Comparison of ENCODE assay signal across 8 cellular contexts in genomic region chr6:28137458-28138020, GRCh38. TPM values are rescaled to one million over a fixed set of nuclear protein-coding genes. Genes with fewer than 3 reads are reported as not detected.
DNase-seq lines count a peak whose midpoint lies in the region; ATAC-seq and TF ChIP-seq lines count a peak whose summit lies in the region.

No MANE protein-coding gene starts in this region.

- peak overlapping the region; percentile 76 for H3K4ac ChIP-seq in IMR-90 (ENCODE audit: low read depth, low read length)

- H3K36me3 ChIP-seq in IMR-90 (ENCODE audit: control insufficient read depth, insufficient read depth, low read length) = no peaks in the 10 kb centered on the region; the same call in 1 of the 2 replicates

- H3K4me3 ChIP-seq in IMR-90 (ENCODE audit: insufficient read depth, low read depth, low read length) (peak overlapping the region; percentile 95), epithelial cell of proximal tubule (ENCODE audit: low read depth, low read length) (peak overlapping the region; percentile 88)

- H3K56ac ChIP-seq in IMR-90 (ENCODE audit: extremely low read depth, insufficient read depth, low read length) = peak overlapping the region; percentile 72

- POLR2A ChIA-PET in IMR-90 (lab: Charles Lee; ENCODE audit: unreplicated experiment) (interaction anchor here (0.6 kb wide), 1 partner anchor 775 kb away, joined by 4 read pairs; no protein-coding TSS in a partner anchor), WTC11 (lab: Charles Lee) (interaction anchor here (0.8 to 1.3 kb wide), 4 partner anchors 12 to 247 kb away, joined by 3 to 12 read pairs (median 3); a partner anchor contains a TSS)
- POLR2A ChIA-PET in naive thymus-derived CD8-positive, alpha-beta T cell (lab: Charles Lee) = interaction anchor here (0.6 to 2.3 kb wide), 11 partner anchors 12 to 665 kb away, joined by 3 to 27 read pairs (median 5); partner anchors contain the start of genes ZKSCAN4, ZNF184, ZSCAN12 and ZSCAN16

- no peak for DNase-seq in Right ventricle myocardium superior
- no peak for DNase-seq in cardiac septum (ENCODE audit: low spot score)
- DNase-seq in IMR-90 = peak; percentile 14
- DNase-seq in WTC11 (ENCODE audit: low spot score) = no peak
- peak; percentile 47 for DNase-seq in epithelial cell of proximal tubule (ENCODE audit: low read depth)
- peak in 4 of 10 donors; percentile 18 to 35 (median 32) for DNase-seq in naive thymus-derived CD8-positive, alpha-beta T cell
- DNase-seq in G401 (ENCODE audit: low spot score) = no peak
- DNase-seq in A172 (ENCODE audit: low spot score) = no peak

- H3K27me3 ChIP-seq in IMR-90 (ENCODE audit: control insufficient read depth, insufficient read depth, low read length) = no peaks in the 10 kb centered on the region

- 0 out of 2 replicates have a peak overlapping the region, but pooled peaks have one; percentile 28 for H2BK120ac ChIP-seq in IMR-90 (ENCODE audit: low read depth, low read length)

- H3K27ac ChIP-seq in IMR-90 (ENCODE audit: insufficient read depth, low read length) = peak overlapping the region; percentile 75

- peak overlapping the region; percentile 70 for H3K23ac ChIP-seq in IMR-90 (ENCODE audit: low read depth, low read length)

- no TSS peak for BruUV-seq in IMR-90 (replicated peaks; lab: Mats Ljungman, UMichigan)

- peak overlapping the region; percentile 95 for H3K4me3 Mint-ChIP-seq in WTC11
- H3K4me3 Mint-ChIP-seq in naive thymus-derived CD8-positive, alpha-beta T cell = peak overlapping the region; percentile 93 to 99 (median 96)

- ATAC-seq in Right ventricle myocardium superior (ENCODE audit: poor library complexity) (peak; percentile 4), IMR-90 (ENCODE audit: low read depth) (no peak), WTC11 (no peak)
- ATAC-seq in naive thymus-derived CD8-positive, alpha-beta T cell = peak; percentile 33 to 59

- H2AK9ac ChIP-seq in IMR-90 (replicated peaks; ENCODE audit: low read depth, low read length, poor library complexity) = peak overlapping the region; percentile 85

- peak overlapping the region; percentile 27; the same call in 2 of the 3 replicates for H2BK15ac ChIP-seq in IMR-90 (ENCODE audit: low read depth, low read length)

- TF ChIP-seq RAD21 in IMR-90 (IDR thresholded peaks at IDR 0.05; ENCODE audit: low read length) = no peak

- no peaks in the 10 kb centered on the region for H4K20me1 ChIP-seq in IMR-90 (ENCODE audit: insufficient read depth, low read length)

- H3K36me3 Mint-ChIP-seq in WTC11 = no peaks in the 10 kb centered on the region; the same call in 1 of the 2 replicates
- peaks cover 0 to 18% (median 0%) of the 10 kb centered on the region in 3 donors for H3K36me3 Mint-ChIP-seq in naive thymus-derived CD8-positive, alpha-beta T cell

- peak overlapping the region; percentile 37; the same call in 1 of the 2 replicates for H2AK5ac ChIP-seq in IMR-90 (ENCODE audit: low read depth, low read length)

- in situ Hi-C loops in IMR-90 (cut with MboI; ENCODE audit: low sequenced_read_pairs) (no loop called here), G401 (cut with HindIII; ENCODE audit: low sequenced_read_pairs) (no loop called here)

- CTCF ChIA-PET in IMR-90 (lab: Yijun Ruan, JAX) (no interaction called here), WTC11 (lab: Charles Lee) (interaction anchor here (2.0 to 2.3 kb wide), 2 partner anchors 33 to 218 kb away, joined by 7 to 15 read pairs; no protein-coding TSS in a partner anchor)

- dilution Hi-C loops in IMR-90 (cut with HindIII; ENCODE audit: low sequenced_read_pairs, unreplicated experiment) = no loop called here

- peak overlapping the region; percentile 75 for H4K91ac ChIP-seq in IMR-90 (ENCODE audit: insufficient read depth, low read depth, low read length)

- peak overlapping the region; percentile 68 to 84 for H4K8ac ChIP-seq in IMR-90 (ENCODE audit: low read depth in 2 of 2, low read length in 2 of 2)

- no peaks in the 10 kb centered on the region for H3K9me1 ChIP-seq in IMR-90 (ENCODE audit: insufficient read depth, low read length)

- peak overlapping the region; percentile 97 for H2AFZ ChIP-seq in IMR-90 (replicated peaks; ENCODE audit: low read length, poor library complexity)

- no peaks in the 10 kb centered on the region for H3K9me3 Mint-ChIP-seq in WTC11
- no peaks in the 10 kb centered on the region for H3K9me3 Mint-ChIP-seq in naive thymus-derived CD8-positive, alpha-beta T cell

- peak overlapping the region; percentile 73 for H3K9ac ChIP-seq in IMR-90 (ENCODE audit: low read depth, low read length)

- H3K14ac ChIP-seq in IMR-90 (replicated peaks; ENCODE audit: low read depth, low read length) = peak overlapping the region; percentile 75

- H4K5ac ChIP-seq in IMR-90 (ENCODE audit: low read depth, low read length) = peak overlapping the region; percentile 86

- no peaks in the 10 kb centered on the region for H3K9me3 ChIP-seq in IMR-90 (ENCODE audit: control insufficient read depth, insufficient read depth, low read length)

- H3K4me2 ChIP-seq in IMR-90 (ENCODE audit: low read depth, low read length) = peak overlapping the region; percentile 88

- H3K18ac ChIP-seq in IMR-90 (ENCODE audit: low read depth, low read length) = peak overlapping the region; percentile 63

- H3K4me1 ChIP-seq in IMR-90 (ENCODE audit: control insufficient read depth, insufficient read depth, low read length) = peaks cover 2% of the 10 kb centered on the region; the same call in 1 of the 2 replicates

- H3K27me3 Mint-ChIP-seq in WTC11 (ENCODE audit: low read depth) = peaks cover 34% of the 10 kb centered on the region
- H3K27me3 Mint-ChIP-seq in naive thymus-derived CD8-positive, alpha-beta T cell = no peaks in the 10 kb centered on the region

- no peak for TF ChIP-seq CTCF in IMR-90 (conservative IDR thresholded peaks at IDR 0.05; ENCODE audit: low read depth, low read length)
- no peak for TF ChIP-seq CTCF in WTC11 (IDR thresholded peaks at IDR 0.05)
- no peak for TF ChIP-seq CTCF in epithelial cell of proximal tubule (conservative IDR thresholded peaks at IDR 0.05; ENCODE audit: low read depth, low read length)

- TF ChIP-seq POLR2A in IMR-90 (IDR thresholded peaks at IDR 0.05; ENCODE audit: low read depth, low read length) = no peak

- H3K4me1 Mint-ChIP-seq in WTC11 = peaks cover 21% of the 10 kb centered on the region
- peaks cover 40 to 89% (median 73%) of the 10 kb centered on the region in 4 donors for H3K4me1 Mint-ChIP-seq in naive thymus-derived CD8-positive, alpha-beta T cell

- intact Hi-C loops in Right ventricle myocardium superior (cut with DNase I) (no loop called here), cardiac septum (cut with DNase I) (loop anchor here (5.0 to 10.0 kb wide), 2 partner anchors 117 to 200 kb away; partner anchors contain the start of genes NKAPL, ZKSCAN4 and ZSCAN31), IMR-90 (cut with micrococcal nuclease) (loop anchor here (2.0 to 5.0 kb wide), 3 partner anchors 75 to 260 kb away; partner anchors contain the start of genes ZSCAN12 and ZSCAN26)

- no peak overlapping the region for H2BK20ac ChIP-seq in IMR-90 (ENCODE audit: low read depth, low read length)

- peaks cover 3 to 34% of the 10 kb centered on the region in 2 experiments; a peak in 3 of 4 replicates for H3K79me1 ChIP-seq in IMR-90 (ENCODE audit: low read depth in 1 of 2, low read length in 2 of 2)

- H3K27ac Mint-ChIP-seq in WTC11 = peak overlapping the region; percentile 91
- peak overlapping the region; percentile 95 to 99 (median 99) for H3K27ac Mint-ChIP-seq in naive thymus-derived CD8-positive, alpha-beta T cell

- peak overlapping the region; percentile 44 for H2BK5ac ChIP-seq in IMR-90 (ENCODE audit: low read depth, low read length, poor library complexity, severe bottlenecking)

- WGBS in IMR-90 (ENCODE audit: extremely low coverage in 2 of 2, insufficient read length in 1 of 2), 2 experiments = no CpG with 5 or more reads among the region's 7 CpGs

TF ChIP-seq in IMR-90, 13 proteins besides CTCF, POLR2A, EP300 and RAD21 (continues in another document):
- TF ChIP-seq CHD1 (IDR thresholded peaks at IDR 0.05; ENCODE audit: low read depth, low read length) = no peak

TF ChIP-seq in WTC11, 78 proteins besides CTCF, POLR2A, EP300 and RAD21 (continues in another document):
- TF ChIP-seq TEAD4 (CRISPR knock-in tag; IDR thresholded peaks at IDR 0.05) = no peak

RNA-seq across cellular contexts. Expression of gene ZKSCAN8, which starts 4.1 kb away (rescaled TPM):
- total RNA-seq in Right ventricle myocardium superior (12.0 TPM), cardiac septum (15.7 TPM), IMR-90 (2012; rRNA removed) (15.0 and 22.8 TPM in 2 replicates), WTC11 (2021) (21.7 to 22.9 TPM (median 22.7 TPM) in 3 replicates), epithelial cell of proximal tubule (5.0 and 8.4 TPM in 2 replicates)
- 4.5 and 8.3 TPM in 2 replicates for polyA plus RNA-seq in IMR-90 (2012; rRNA removed)
- 1.0 and 1.5 TPM in 2 replicates for polyA plus RNA-seq in IMR-90 (2012; cell fraction: cytosol; rRNA removed)
- 4.6 and 32.4 TPM in 2 replicates for polyA plus RNA-seq in IMR-90 (2012; cell fraction: nucleus; rRNA removed; ENCODE audit: low replicate concordance)
- total RNA-seq in naive thymus-derived CD8-positive, alpha-beta T cell = 10 to 100 TPM; 41.2 to 45.0 TPM
- 1 to 10 TPM in 2 of 3 donors, under 1 TPM in 1; 0.19 to 2.6 (median 1.1) TPM for polyA plus RNA-seq in naive thymus-derived CD8-positive, alpha-beta T cell
- total RNA-seq in G401 (2014; rRNA removed; shearing (Covaris generic)) = 9.0 and 11.3 TPM in 2 replicates
- 10.2 and 10.4 TPM in 2 replicates for total RNA-seq in A172 (2014; rRNA removed; shearing (Covaris generic))

RNA-seq across cellular contexts. Expression of gene ZSCAN16, which starts 13.1 kb away (rescaled TPM):
- total RNA-seq in Right ventricle myocardium superior (1.2 TPM), cardiac septum (1.9 TPM), IMR-90 (2012; rRNA removed) (2.5 and 3.0 TPM in 2 replicates), WTC11 (2021) (5.7 to 7.3 TPM (median 7.1 TPM) in 3 replicates), epithelial cell of proximal tubule (6.7 and 7.4 TPM in 2 replicates)
- 1.7 and 1.8 TPM in 2 replicates for polyA plus RNA-seq in IMR-90 (2012; rRNA removed)
- polyA plus RNA-seq in IMR-90 (2012; cell fraction: cytosol; rRNA removed) = 0.43 and 0.80 TPM in 2 replicates
- 0.99 and 2.2 TPM in 2 replicates for polyA plus RNA-seq in IMR-90 (2012; cell fraction: nucleus; rRNA removed; ENCODE audit: low replicate concordance)
- 10 to 100 TPM; 13.9 TPM for total RNA-seq in naive thymus-derived CD8-positive, alpha-beta T cell
- polyA plus RNA-seq in naive thymus-derived CD8-positive, alpha-beta T cell = 10 to 100 TPM in 2 of 3 donors, 1 to 10 TPM in 1; 6.0 to 13.2 (median 11.5) TPM
- total RNA-seq in G401 (2014; rRNA removed; shearing (Covaris generic)) = not detected in 2 replicates
- 7.7 and 9.9 TPM in 2 replicates for total RNA-seq in A172 (2014; rRNA removed; shearing (Covaris generic))

RNA-seq across cellular contexts. Expression of gene ZNF165, which starts 57.2 kb away (rescaled TPM):
- total RNA-seq in Right ventricle myocardium superior (0.56 TPM), cardiac septum (0.13 TPM), IMR-90 (2012; rRNA removed) (0.28 and 0.36 TPM in 2 replicates), WTC11 (2021) (8.0 to 9.4 TPM (median 9.2 TPM) in 3 replicates), epithelial cell of proximal tubule (4.3 and 4.4 TPM in 2 replicates)
- polyA plus RNA-seq in IMR-90 (2012; rRNA removed) = 0.07 and 0.09 TPM in 2 replicates
- polyA plus RNA-seq in IMR-90 (2012; cell fraction: cytosol; rRNA removed) = 0.01 TPM in 1 of 2 replicates, not detected in the other
- polyA plus RNA-seq in IMR-90 (2012; cell fraction: nucleus; rRNA removed; ENCODE audit: low replicate concordance) = 0.06 TPM in 1 of 2 replicates, not detected in the other
- total RNA-seq in naive thymus-derived CD8-positive, alpha-beta T cell = 1 to 10 TPM in 1 of 2 experiments, under 1 TPM in 1; 0.83 to 1.0 TPM
- polyA plus RNA-seq in naive thymus-derived CD8-positive, alpha-beta T cell = 1 to 10 TPM in 1 of 3 donors, under 1 TPM in 2; 0.44 to 1.3 (median 0.90) TPM
- 2.2 and 2.7 TPM in 2 replicates for total RNA-seq in G401 (2014; rRNA removed; shearing (Covaris generic))
- total RNA-seq in A172 (2014; rRNA removed; shearing (Covaris generic)) = 0.09 and 1.4 TPM in 2 replicates

Comparison
In these comparisons a context has a peak if more than half of its experiments do, and no peak if none do; other contexts are left out.
1. ATAC-seq: peak in Right ventricle myocardium superior (single experiment) and naive thymus-derived CD8-positive, alpha-beta T cell (2 of 2); none in IMR-90 (single experiment) and WTC11 (single experiment).
2. DNase-seq: peak in IMR-90 (single experiment) and epithelial cell of proximal tubule (single experiment); none in Right ventricle myocardium superior (single experiment), cardiac septum (single experiment), WTC11 (single experiment), G401 (single experiment) and A172 (single experiment).